Comparison of ENCODE assay signal across 8 cellular contexts in the genomic region with DNA sequence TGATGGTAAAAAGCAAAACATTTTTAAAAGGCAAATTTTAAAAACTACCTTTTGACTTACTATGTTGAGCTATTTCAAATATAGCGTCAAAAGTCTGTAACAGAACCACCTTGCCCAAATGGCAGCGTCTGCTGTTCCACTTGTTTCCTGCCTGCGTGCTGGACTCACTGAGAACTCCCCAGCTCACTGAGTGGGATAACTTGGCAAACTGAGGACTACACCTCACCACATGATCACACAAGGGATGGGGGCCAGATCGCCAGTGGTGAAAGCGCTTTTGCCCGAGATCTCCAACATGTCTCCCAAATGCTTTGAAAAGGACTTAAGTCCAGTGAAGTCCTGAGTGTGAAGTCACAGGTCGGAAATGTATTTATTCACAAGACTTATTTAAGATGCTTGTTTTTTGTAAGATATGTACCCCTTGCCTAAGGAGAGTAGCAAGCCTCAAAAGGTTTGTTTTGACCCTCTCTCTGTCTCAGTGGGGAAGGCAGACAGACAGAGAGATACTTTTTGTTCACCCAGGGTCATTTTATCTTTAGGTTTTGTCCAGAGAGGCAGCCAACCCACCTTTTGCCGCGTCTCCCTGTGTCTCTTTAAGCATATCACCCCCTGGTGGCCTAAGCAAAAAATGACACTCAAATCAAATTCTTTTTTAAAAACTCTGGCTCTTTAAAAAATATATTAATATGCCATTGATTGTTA.
DNase-seq lines count a peak whose midpoint lies in the region; ATAC-seq, FAIRE-seq and TF ChIP-seq lines count a peak whose summit lies in the region.

No MANE protein-coding gene starts in this region.

- intact Hi-C loops in heart right ventricle (cut with DNase I) (loop anchor here (2.0 to 10.0 kb wide), 4 partner anchors 325 to 331 kb away; no protein-coding TSS in a partner anchor), spleen (cut with DNase I; ENCODE audit: low total_unique reads) (loop anchor here (5.0 kb wide), 1 partner anchor 330 kb away; no protein-coding TSS in a partner anchor)

- H4K20me1 ChIP-seq in SU-DHL-6 (ENCODE audit: low read depth, low read length) = no peaks in the 10 kb centered on the region

- H3K4me3 ChIP-seq in SU-DHL-6 (ENCODE audit: insufficient read depth, low read length, poor library complexity, severe bottlenecking) (peak overlapping the region; percentile 51), heart right ventricle (no peak overlapping the region), spleen (no peak overlapping the region)

- no peak for FAIRE-seq in HTR-8/SVneo (lab: Jason Lieb, UNC)

- H3K4me2 ChIP-seq in SU-DHL-6 (ENCODE audit: low read depth, low read length, poor library complexity, severe bottlenecking) = peak overlapping the region; percentile 74

- DNase-seq in NOMO-1 treated with DMSO at 0.1 percent for 48 hours (lab: John Stamatoyannopoulos, UW; ENCODE audit: unreplicated experiment) = peak; percentile 22
- DNase-seq in NOMO-1 treated with dmso at 0.1 percent for 144 hours (lab: John Stamatoyannopoulos, UW; ENCODE audit: unreplicated experiment) = no peak
- peak; percentile 4 for DNase-seq in HTR-8/SVneo (ENCODE audit: insufficient read length, low spot score)
- DNase-seq in heart right ventricle = no peak
- DNase-seq in spleen = no peak
- DNase-seq in stimulated activated naive CD4-positive, alpha-beta T cell treated with Interleukin-2 at 50 U/mL for 16 hours (lab: John Stamatoyannopoulos, UW) = no peak

- H3K36me3 ChIP-seq in SU-DHL-6 (ENCODE audit: low read length) = no peaks in the 10 kb centered on the region
- H3K36me3 ChIP-seq in heart right ventricle = no peaks in the 10 kb centered on the region
- H3K36me3 ChIP-seq in spleen = no peaks in the 10 kb centered on the region

- 49 to 54% methylated on average over 9 of the region's 9 CpGs for WGBS in heart right ventricle, 2 donors
- 49 to 61% (median 58%) methylated on average over 9 of the region's 9 CpGs for WGBS in spleen, 5 donors

- no peaks in the 10 kb centered on the region; the same call in 1 of the 2 replicates for H3F3A ChIP-seq in SU-DHL-6 (ENCODE audit: insufficient read depth)

- H3K27me3 ChIP-seq in SU-DHL-6 (ENCODE audit: low read length) (no peaks in the 10 kb centered on the region), heart right ventricle (no peaks in the 10 kb centered on the region), spleen (replicated peaks in 1 of 7) (peaks cover 0 to 6% (median 0%) of the 10 kb centered on the region in 7 donors)

- peak; percentile 62 for TF ChIP-seq CTCF in SU-DHL-6 (IDR thresholded peaks at IDR 0.05; ENCODE audit: insufficient read depth, low read length, poor library complexity, severe bottlenecking)
- peak; percentile 41 to 72 (median 65) for TF ChIP-seq CTCF in heart right ventricle (IDR thresholded peaks at IDR 0.05)
- peak in 9 of 11 experiments; percentile 19 to 71 (median 52) for TF ChIP-seq CTCF in spleen (IDR thresholded peaks at IDR 0.05 in 8 of 11, conservative IDR thresholded peaks at IDR 0.05 in 3 of 11)

- H3K9ac ChIP-seq in SU-DHL-6 (ENCODE audit: low read length) = peak overlapping the region; percentile 59

- H3K79me2 ChIP-seq in SU-DHL-6 (ENCODE audit: insufficient read depth, low read length) = peaks cover 53% of the 10 kb centered on the region

- H3K4me1 ChIP-seq in heart right ventricle (peaks cover 0 to 45% (median 17%) of the 10 kb centered on the region in 9 donors), spleen (peaks cover 0 to 8% (median 0%) of the 10 kb centered on the region in 6 donors)

- no peak for TF ChIP-seq POLR2A in spleen (IDR thresholded peaks at IDR 0.05)

- H2AFZ ChIP-seq in SU-DHL-6 (ENCODE audit: low read depth, low read length, severe bottlenecking) = peak overlapping the region; percentile 27

- H3K27ac ChIP-seq in SU-DHL-6 (ENCODE audit: low read depth, low read length) = peak overlapping the region; percentile 50; the same call in 1 of the 2 replicates
- no peak overlapping the region for H3K27ac ChIP-seq in heart right ventricle
- no peak overlapping the region for H3K27ac ChIP-seq in spleen

- no peaks in the 10 kb centered on the region for H3K9me2 ChIP-seq in SU-DHL-6 (replicated peaks; ENCODE audit: insufficient read depth, low read length)

- ATAC-seq in heart right ventricle = peak in 1 of 8 donors; percentile 31
- no peak for ATAC-seq in GM21619 (IDR thresholded peaks at IDR 0.05; ENCODE audit: unreplicated experiment)

- H3K9me3 ChIP-seq in SU-DHL-6 (ENCODE audit: insufficient read depth, low read length) = no peaks in the 10 kb centered on the region
- H3K9me3 ChIP-seq in heart right ventricle = no peaks in the 10 kb centered on the region
- H3K9me3 ChIP-seq in spleen = no peaks in the 10 kb centered on the region

Comparison
In these comparisons a context has a peak if more than half of its experiments do, and no peak if none do; other contexts are left out.
1. DNase-seq: peak in NOMO-1 treated with DMSO at 0.1 percent for 48 hours (single experiment) and HTR-8/SVneo (single experiment); none in NOMO-1 treated with dmso at 0.1 percent for 144 hours (single experiment), heart right ventricle (0 of 2), spleen (single experiment) and stimulated activated naive CD4-positive, alpha-beta T cell treated with Interleukin-2 at 50 U/mL for 16 hours (single experiment).
2. Peak in every context shown above with its lines, with median percentiles within 50 percentile points of each other: CTCF ChIP-seq.